ENCODE assay signal across 21 cellular contexts in genomic region chr9:126511426-126511825, GRCh38.
"Had no signal": no experiment of that assay in that cellular context is flagged by ENCODE, and none has a peak within 500 bp of the region (broad histone marks: within the 10 kb centered on the region; RNA-seq: fewer than 3 reads in every experiment).

No MANE protein-coding gene starts in this region.

- H3K27me3 ChIP-seq: foreskin keratinocyte, neutrophil had no signal

- H3K4me3 ChIP-seq: gastroesophageal sphincter, lower lobe of right lung, right lobe of liver, thoracic aorta, tibial nerve, upper lobe of left lung had no signal

- H3K4me3 Mint-ChIP-seq: endodermal cell; natural killer cell; stimulated activated naive B cell treated with anti-CD40 and anti-IgM and Interleukin-4, amounts not matched to agents 10 μg/mL and 1 μg/mL and 100 μg/mL, for 72 hours; stimulated activated naive CD8-positive, alpha-beta T cell treated with anti-CD3 and anti-CD28 coated beads, Interleukin-15, Interleukin-2, amounts not matched to agents 100 ng/mL and 50 ng/mL, for 24 hours had no signal

- H3K9me3 Mint-ChIP-seq: endodermal cell; natural killer cell; stimulated activated naive B cell treated with anti-CD40 and anti-IgM and Interleukin-4, amounts not matched to agents 10 μg/mL and 1 μg/mL and 100 μg/mL, for 72 hours; stimulated activated naive CD8-positive, alpha-beta T cell treated with anti-CD3 and anti-CD28 coated beads, Interleukin-15, Interleukin-2, amounts not matched to agents 100 ng/mL and 50 ng/mL, for 24 hours had no signal

- H3K27ac Mint-ChIP-seq: endodermal cell; natural killer cell; progenitor cell of endocrine pancreas; stimulated activated naive B cell treated with anti-CD40 and anti-IgM and Interleukin-4, amounts not matched to agents 10 μg/mL and 1 μg/mL and 100 μg/mL, for 72 hours; stimulated activated naive CD8-positive, alpha-beta T cell treated with anti-CD3 and anti-CD28 coated beads, Interleukin-15, Interleukin-2, amounts not matched to agents 100 ng/mL and 50 ng/mL, for 24 hours had no signal

- ATAC-seq: esophagus mucosa; foreskin keratinocyte; gastroesophageal sphincter; left lobe of liver; lower lobe of right lung; natural killer cell; right lobe of liver; stimulated activated naive B cell treated with anti-CD40 and anti-IgM and Interleukin-4, amounts not matched to agents 10 μg/mL and 1 μg/mL and 100 μg/mL, for 72 hours had no signal

- H3K27ac ChIP-seq: epithelial cell of prostate, foreskin keratinocyte, gastroesophageal sphincter, lower lobe of right lung, neutrophil, parathyroid adenoma, right lobe of liver, thoracic aorta, tibial nerve, upper lobe of left lung had no signal

- H3K36me3 Mint-ChIP-seq: natural killer cell; stimulated activated naive B cell treated with anti-CD40 and anti-IgM and Interleukin-4, amounts not matched to agents 10 μg/mL and 1 μg/mL and 100 μg/mL, for 72 hours had no signal

- H3K36me3 ChIP-seq: gastroesophageal sphincter, lower lobe of right lung, right lobe of liver, thoracic aorta, tibial nerve, upper lobe of left lung had no signal

- H3K9ac ChIP-seq: parathyroid adenoma had no signal

- H3K4me1 ChIP-seq: parathyroid adenoma, right lobe of liver had no signal

- H3K9me3 ChIP-seq: gastroesophageal sphincter, lower lobe of right lung, neutrophil, right lobe of liver, thoracic aorta, tibial nerve, upper lobe of left lung had no signal

- DNase-seq: effector CD8-positive, alpha-beta T cell; endodermal cell; foreskin keratinocyte; lower lobe of right lung; natural killer cell; right lobe of liver; small intestine; stimulated activated CD4-positive, alpha-beta T cell treated with anti-CD3 and anti-CD28 coated beads, Interleukin-15, amount 100 ng/mL, for 24 hours; stimulated activated CD4-positive, alpha-beta T cell treated with anti-CD3 and anti-CD28 coated beads, Interleukin-2, amount 100 ng/mL, for 48 hours; stimulated activated naive B cell treated with anti-CD40 and anti-IgM and Interleukin-4, amounts not matched to agents 10 μg/mL and 1 μg/mL and 100 μg/mL, for 72 hours; upper lobe of left lung had no signal

- H2AFZ ChIP-seq: parathyroid adenoma had no signal
